1 cellular context compared by ENCODE assay signal in the genomic region with DNA sequence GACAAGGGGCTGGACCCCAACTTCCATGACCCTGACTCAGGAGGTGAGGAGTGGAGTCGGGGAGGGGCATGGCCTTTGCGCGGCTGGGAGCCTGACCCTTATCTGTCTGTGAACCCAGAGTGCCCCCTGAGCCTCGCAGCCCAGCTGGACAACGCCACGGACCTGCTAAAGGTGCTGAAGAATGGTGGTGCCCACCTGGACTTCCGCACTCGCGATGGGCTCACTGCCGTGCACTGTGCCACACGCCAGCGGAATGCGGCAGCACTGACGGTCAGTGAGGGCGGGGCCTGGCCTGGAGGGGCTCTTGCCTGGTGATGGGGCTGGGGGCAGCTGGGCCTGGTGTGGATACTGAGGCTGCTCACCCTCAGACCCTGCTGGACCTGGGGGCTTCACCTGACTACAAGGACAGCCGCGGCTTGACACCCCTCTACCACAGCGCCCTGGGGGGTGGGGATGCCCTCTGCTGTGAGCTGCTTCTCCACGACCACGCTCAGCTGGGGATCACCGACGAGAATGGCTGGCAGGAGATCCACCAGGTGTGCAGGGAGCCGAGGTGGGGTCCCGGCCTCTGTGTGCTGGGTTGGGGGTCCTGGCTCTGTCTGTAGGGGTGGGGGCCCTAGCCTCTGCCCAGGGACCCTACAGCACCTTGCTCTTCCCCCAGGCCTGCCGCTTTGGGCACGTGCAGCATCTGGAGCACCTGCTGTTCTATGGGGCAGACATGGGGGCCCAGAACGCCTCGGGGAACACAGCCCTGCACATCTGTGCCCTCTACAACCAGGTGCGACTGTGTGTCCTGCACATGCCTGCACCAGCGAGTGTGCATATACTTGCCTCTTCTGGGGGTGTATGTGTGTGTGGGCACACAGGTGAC.
TF ChIP-seq lines count a peak whose summit lies in the region.

No MANE protein-coding gene starts in this region.

TF ChIP-seq in endothelial cell of umbilical vein, 7 proteins besides CTCF, POLR2A, EP300 and RAD21:
- no peak for TF ChIP-seq GATA2 (IDR thresholded peaks at IDR 0.05; ENCODE audit: insufficient read depth, insufficient read length, low read depth, low read length)
- TF ChIP-seq, protein P1, sequence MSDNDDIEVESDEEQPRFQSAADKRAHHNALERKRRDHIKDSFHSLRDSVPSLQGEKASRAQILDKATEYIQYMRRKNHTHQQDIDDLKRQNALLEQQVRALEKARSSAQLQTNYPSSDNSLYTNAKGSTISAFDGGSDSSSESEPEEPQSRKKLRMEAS (IDR thresholded peaks at IDR 0.05; ENCODE audit: insufficient read depth, insufficient read length): no peak
- TF ChIP-seq FOS (IDR thresholded peaks at IDR 0.05; ENCODE audit: borderline replicate concordance, insufficient read depth, low read length): no peak
- no peak for TF ChIP-seq JUN (IDR thresholded peaks at IDR 0.05; ENCODE audit: borderline replicate concordance, insufficient read depth, insufficient read length, low read depth)
- no peak for TF ChIP-seq EZH2 (IDR thresholded peaks at IDR 0.05; ENCODE audit: borderline replicate concordance, low read depth, low read length, severe bottlenecking)
- no peak for TF ChIP-seq POLR2AphosphoS5 (IDR thresholded peaks at IDR 0.05; ENCODE audit: insufficient read depth, low read depth, low read length)
- no peak for TF ChIP-seq MYC (IDR thresholded peaks at IDR 0.05; ENCODE audit: low read depth, low read length)
